Comparison of ENCODE assay signal across 6 cellular contexts in genomic region chr5:81628058-81628457, GRCh38.
DNase-seq lines count a peak whose midpoint lies in the region.
"Not testable (repeated sequence)": the region's sequence is repeated elsewhere in the genome, so short reads cannot be mapped to it uniquely, and the experiment has no call there.

No MANE protein-coding gene starts in this region.

- H3K27ac ChIP-seq in BLaER1, result 0 out of 2 replicates have a peak overlapping the region, but pooled peaks have one; percentile 25

- not testable (repeated sequence) for H3K4me3 Mint-ChIP-seq in activated naive CD4-positive, alpha-beta T cell treated with anti-CD3 and anti-CD28 coated beads for 36 hours

- H3K4me1 Mint-ChIP-seq in activated naive CD4-positive, alpha-beta T cell treated with anti-CD3 and anti-CD28 coated beads for 36 hours (ENCODE audit: low read depth), result peaks cover 14% of the 10 kb centered on the region

- not testable (repeated sequence) for H3K27me3 Mint-ChIP-seq in activated naive CD4-positive, alpha-beta T cell treated with anti-CD3 and anti-CD28 coated beads for 36 hours (ENCODE audit: low read depth)

- DNase-seq in HT1080 (ENCODE audit: low read depth) (peak; percentile 7), kidney tubule cell (ENCODE audit: low spot score) (peak; percentile 68)
- peak; percentile 18 for DNase-seq in activated CD4-positive, alpha-beta T cell treated with anti-CD3 and anti-CD28 coated beads for 48 hours
- DNase-seq in activated naive CD4-positive, alpha-beta T cell treated with anti-CD3 and anti-CD28 coated beads for 36 hours, result peak; percentile 48
- peak; percentile 12 for DNase-seq in stimulated activated CD4-positive, alpha-beta T cell treated with anti-CD3 and anti-CD28 coated beads, Interleukin-1b, Interleukin-23, amount 100 ng/mL, for 48 hours

- H3K4me1 ChIP-seq in BLaER1, result peaks cover 68% of the 10 kb centered on the region

- intact Hi-C loops in activated naive CD4-positive, alpha-beta T cell treated with anti-CD3 and anti-CD28 coated beads for 36 hours (cut with micrococcal nuclease), result not testable (repeated sequence)

- not testable (repeated sequence) for H3K27ac Mint-ChIP-seq in activated naive CD4-positive, alpha-beta T cell treated with anti-CD3 and anti-CD28 coated beads for 36 hours

- not testable (repeated sequence) for H3K9me3 Mint-ChIP-seq in activated naive CD4-positive, alpha-beta T cell treated with anti-CD3 and anti-CD28 coated beads for 36 hours

- not testable (repeated sequence) for H3K9ac ChIP-seq in BLaER1

- peaks cover 27% of the 10 kb centered on the region for H3K36me3 ChIP-seq in BLaER1

- H3K9me3 ChIP-seq in BLaER1, result peaks cover 28% of the 10 kb centered on the region

- not testable (repeated sequence) for H4K20me1 ChIP-seq in BLaER1

- peaks cover 13% of the 10 kb centered on the region for H3K36me3 Mint-ChIP-seq in activated naive CD4-positive, alpha-beta T cell treated with anti-CD3 and anti-CD28 coated beads for 36 hours (ENCODE audit: low read depth)

- CTCF ChIA-PET in activated naive CD4-positive, alpha-beta T cell treated with anti-CD3 and anti-CD28 coated beads for 36 hours (lab: Charles Lee), result interaction anchor here (0.5 to 1.3 kb wide), 6 partner anchors 24 to 630 kb away, joined by 3 to 4 read pairs (median 3); no protein-coding TSS in a partner anchor

- peak overlapping the region; percentile 16; the same call in 1 of the 2 replicates for H3K4me2 ChIP-seq in BLaER1

- not testable (repeated sequence) for H3K4me3 ChIP-seq in BLaER1

- H3K27me3 ChIP-seq in BLaER1, result not testable (repeated sequence)

Comparison
In these comparisons a context has a peak if more than half of its experiments do, and no peak if none do; other contexts are left out.
1. DNase-seq: peak in every context shown above with its lines; median percentile 68 in kidney tubule cell; 48 in activated naive CD4-positive, alpha-beta T cell treated with anti-CD3 and anti-CD28 coated beads for 36 hours; 18 in activated CD4-positive, alpha-beta T cell treated with anti-CD3 and anti-CD28 coated beads for 48 hours; 12 in stimulated activated CD4-positive, alpha-beta T cell treated with anti-CD3 and anti-CD28 coated beads, Interleukin-1b, Interleukin-23, amount 100 ng/mL, for 48 hours; 7 in HT1080.